ENCODE assay signal across 8 cellular contexts in genomic region chr20:6768228-6769185, GRCh38. TPM values are rescaled to one million over a fixed set of nuclear protein-coding genes. Genes with fewer than 3 reads are reported as not detected.
A peak's percentile ranks its signal among the peaks of the same experiment; 100 is the strongest.
DNase-seq lines count a peak whose midpoint lies in the region; ATAC-seq and TF ChIP-seq lines count a peak whose summit lies in the region.

No MANE protein-coding gene starts in this region.

- no peaks in the 10 kb centered on the region for H3K36me3 Mint-ChIP-seq in activated T-cell treated with anti-CD3 and anti-CD28 coated beads, Interleukin-2, amount 50 U/mL, for 24 hours (ENCODE audit: low read depth)

- peak overlapping the region; percentile 64 for H3K4me3 ChIP-seq in AG04450 (ENCODE audit: low read depth, low read length)
- peak overlapping the region; percentile 86 to 87 for H3K4me3 ChIP-seq in ascending aorta
- peak overlapping the region; percentile 70 for H3K4me3 ChIP-seq in iPS-11a (ENCODE audit: low read depth, low read length)
- peak overlapping the region; percentile 80 to 81 (median 81) for H3K4me3 ChIP-seq in skeletal muscle tissue (ENCODE audit: low read length in 3 of 3)

- no peak for DNase-seq in AG04450 (ENCODE audit: low read depth, low spot score)
- DNase-seq in ascending aorta (ENCODE audit: low spot score in 2 of 2), result peak in 1 of 2 donors; percentile 73
- no peak for DNase-seq in NCI-H2107 (lab: John Stamatoyannopoulos, UW)
- no peak for DNase-seq in pons (ENCODE audit: low spot score)
- no peak for DNase-seq in activated T-cell treated with anti-CD3 and anti-CD28 coated beads, Interleukin-2, amount 50 U/mL, for 24 hours

- no peak overlapping the region for H3K4me3 Mint-ChIP-seq in activated T-cell treated with anti-CD3 and anti-CD28 coated beads, Interleukin-2, amount 50 U/mL, for 24 hours

- H3K27me3 Mint-ChIP-seq in activated T-cell treated with anti-CD3 and anti-CD28 coated beads, Interleukin-2, amount 50 U/mL, for 24 hours, result peaks cover 69% of the 10 kb centered on the region

- H3K36me3 ChIP-seq in ascending aorta (no peaks in the 10 kb centered on the region), skeletal muscle tissue (ENCODE audit: control insufficient read depth in 3 of 3, insufficient read depth in 3 of 3, low read length in 3 of 3) (peaks cover 0 to 2% (median 0%) of the 10 kb centered on the region in 3 donors)

- TF ChIP-seq CTCF in AG04450 (IDR thresholded peaks at IDR 0.05; ENCODE audit: low read depth, low read length) (no peak), ascending aorta (IDR thresholded peaks at IDR 0.05) (no peak)

- POLR2A ChIA-PET in AG04450 (lab: Yijun Ruan, JAX), result interaction anchor here (1.1 kb wide), 1 partner anchor 60 kb away, joined by 3 read pairs; no protein-coding TSS in a partner anchor

- intact Hi-C loops in ascending aorta (cut with DNase I), result loop anchor here (5.0 to 10.0 kb wide), 4 partner anchors 604 to 1246 kb away; partner anchors contain the start of gene TMX4

- no peak overlapping the region for H3K27ac Mint-ChIP-seq in activated T-cell treated with anti-CD3 and anti-CD28 coated beads, Interleukin-2, amount 50 U/mL, for 24 hours

- H3K4me1 ChIP-seq in ascending aorta (peaks cover 3 to 8% of the 10 kb centered on the region in 2 donors), skeletal muscle tissue (ENCODE audit: control insufficient read depth in 3 of 3, insufficient read depth in 3 of 3, low read length in 3 of 3) (peaks cover 6 to 22% (median 19%) of the 10 kb centered on the region in 3 donors)

- H3K9me3 ChIP-seq in AG04450 (ENCODE audit: control insufficient read depth, insufficient read depth, low read length) (no peaks in the 10 kb centered on the region; the same call in 1 of the 2 replicates), ascending aorta (no peaks in the 10 kb centered on the region), skeletal muscle tissue (ENCODE audit: control insufficient read depth in 3 of 3, low read length in 3 of 3) (no peaks in the 10 kb centered on the region)

- no peaks in the 10 kb centered on the region for H3K4me1 Mint-ChIP-seq in activated T-cell treated with anti-CD3 and anti-CD28 coated beads, Interleukin-2, amount 50 U/mL, for 24 hours (ENCODE audit: low read depth)

- ATAC-seq in GM21786 (IDR thresholded peaks at IDR 0.05; ENCODE audit: unreplicated experiment), result peak; percentile 2

- peak overlapping the region; percentile 68 to 81 (median 73) for H3K9ac ChIP-seq in skeletal muscle tissue (ENCODE audit: low read depth in 1 of 3, low read length in 3 of 3)

- H3K9me3 Mint-ChIP-seq in activated T-cell treated with anti-CD3 and anti-CD28 coated beads, Interleukin-2, amount 50 U/mL, for 24 hours, result no peaks in the 10 kb centered on the region

- H3K27me3 ChIP-seq in AG04450 (ENCODE audit: control insufficient read depth, insufficient read depth, low read length), result peaks cover 22% of the 10 kb centered on the region
- no peaks in the 10 kb centered on the region for H3K27me3 ChIP-seq in ascending aorta
- H3K27me3 ChIP-seq in skeletal muscle tissue (ENCODE audit: control insufficient read depth in 3 of 3, insufficient read depth in 3 of 3, low read length in 3 of 3), result peaks cover 0 to 19% (median 15%) of the 10 kb centered on the region in 3 donors

- CTCF ChIA-PET in AG04450 (lab: Charles Lee), result interaction anchor here (0.6 to 1.8 kb wide), 2 partner anchors 8 to 193 kb away, joined by 4 to 7 read pairs; no protein-coding TSS in a partner anchor

- H3K27ac ChIP-seq in AG04450 (ENCODE audit: low read depth, low read length) (no peak overlapping the region), ascending aorta (peak overlapping the region; percentile 76 to 89), skeletal muscle tissue (ENCODE audit: low read depth, low read length) (no peak overlapping the region)

RNA-seq across cellular contexts. Expression of gene BMP2, which starts 1.0 kb away (rescaled TPM):
- polyA plus RNA-seq in AG04450 (2011; rRNA removed), result 1.6 and 1.8 TPM in 2 replicates
- polyA minus RNA-seq in AG04450 (2011; rRNA and poly(A)+ RNA removed), result 1.4 and 1.7 TPM in 2 replicates
- 31.1 TPM for total RNA-seq in ascending aorta
- 2.6 TPM for total RNA-seq in skeletal muscle tissue

Comparison
In these comparisons a context has a peak if more than half of its experiments do, and no peak if none do; other contexts are left out.
1. H3K27ac ChIP-seq: peak in ascending aorta (2 of 2); none in AG04450 (single experiment) and skeletal muscle tissue (single experiment).
2. Peak in every context shown above with its lines, with median percentiles within 50 percentile points of each other: H3K4me3 ChIP-seq.